21 cellular contexts compared by ENCODE assay signal in genomic region chr15:92149469-92149868, GRCh38.
"Had no signal": no experiment of that assay in that cellular context is flagged by ENCODE, and none has a peak within 500 bp of the region (broad histone marks: within the 10 kb centered on the region; RNA-seq: fewer than 3 reads in every experiment).

No MANE protein-coding gene starts in this region.

- H3K9me3 ChIP-seq: esophagus squamous epithelium, gastroesophageal sphincter, left ventricle myocardium inferior, lower lobe of right lung, prostate gland, right lobe of liver, spleen, tibial artery, upper lobe of left lung, uterus had no signal

- H3K36me3 ChIP-seq: neural progenitor cell, prostate gland, uterus had no signal

- H3K79me2 ChIP-seq: parathyroid adenoma had no signal

- H3K9ac ChIP-seq: neural progenitor cell, parathyroid adenoma had no signal

- H3K4me2 ChIP-seq: neural progenitor cell had no signal

- DNase-seq: effector memory CD8-positive, alpha-beta T cell; esophagus squamous epithelium; glutamatergic neuron; kidney; left cardiac atrium; left ventricle myocardium inferior; lower lobe of right lung; occipital lobe; retina; right lobe of liver; spleen; stimulated activated CD4-positive, alpha-beta T cell treated with anti-CD3 and anti-CD28 coated beads, Interleukin-15, amount 100 ng/mL, for 24 hours; stimulated activated CD4-positive, alpha-beta T cell treated with anti-CD3 and anti-CD28 coated beads, Interleukin-1b, Interleukin-23, amount 100 ng/mL, for 48 hours; stimulated activated CD4-positive, alpha-beta T cell treated with anti-CD3 and anti-CD28 coated beads, Interleukin-4, amount 100 ng/mL, for 24 hours; tibial artery; upper lobe of left lung; uterus had no signal

- H3K4me3 ChIP-seq: esophagus squamous epithelium, gastroesophageal sphincter, left ventricle myocardium inferior, lower lobe of right lung, neural progenitor cell, prostate gland, right lobe of liver, spleen, tibial artery, upper lobe of left lung, uterus had no signal

- H3K27me3 ChIP-seq: esophagus squamous epithelium, gastroesophageal sphincter, neural progenitor cell, right lobe of liver, spleen, tibial artery, upper lobe of left lung, uterus had no signal

- H3K4me1 ChIP-seq: gastroesophageal sphincter, left ventricle myocardium inferior, lower lobe of right lung, neural progenitor cell, parathyroid adenoma, prostate gland, right lobe of liver, spleen, tibial artery, upper lobe of left lung, uterus had no signal

- H3K27ac ChIP-seq: esophagus squamous epithelium, gastroesophageal sphincter, left ventricle myocardium inferior, lower lobe of right lung, neural progenitor cell, parathyroid adenoma, prostate gland, right lobe of liver, spleen, tibial artery, upper lobe of left lung, uterus had no signal

- H2AFZ ChIP-seq: neural progenitor cell, parathyroid adenoma had no signal
